Comparison of ENCODE assay signal across 15 cellular contexts in the genomic region with DNA sequence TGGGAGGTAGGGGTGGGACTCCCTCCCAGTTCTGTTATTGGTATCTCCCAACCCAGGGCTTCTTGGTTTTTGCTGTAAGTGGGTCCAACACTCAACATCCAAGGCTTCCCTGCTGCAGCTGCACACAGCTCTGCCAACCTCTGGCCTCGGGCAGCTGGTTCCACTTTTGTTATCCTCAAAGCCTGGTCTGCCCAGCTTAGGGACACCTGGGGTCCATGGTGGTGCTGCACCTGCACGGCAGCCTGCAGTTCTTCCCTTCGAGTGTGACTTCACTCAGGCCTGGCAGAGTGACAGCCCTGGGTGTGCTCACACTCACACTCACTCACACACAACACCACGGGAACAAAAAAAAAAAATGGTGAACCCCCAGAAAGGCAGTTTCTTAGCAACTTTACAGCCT. TPM values are rescaled to one million over a fixed set of nuclear protein-coding genes. Genes with fewer than 3 reads are reported as not detected.
DNase-seq lines count a peak whose midpoint lies in the region; ATAC-seq, FAIRE-seq and TF ChIP-seq lines count a peak whose summit lies in the region.
"Had no signal": no experiment of that assay in that cellular context is flagged by ENCODE, and none has a peak within 500 bp of the region (broad histone marks: within the 10 kb centered on the region; RNA-seq: fewer than 3 reads in every experiment).

No MANE protein-coding gene starts in this region.

- CTCF ChIA-PET in H1 (lab: Charles Lee; ENCODE audit: partially characterized antibody) = interaction anchor here (0.6 to 2.4 kb wide), 7 partner anchors 9 to 233 kb away, joined by 3 to 16 read pairs (median 3); no protein-coding TSS in a partner anchor

- H2BK12ac ChIP-seq in H1 (ENCODE audit: low read depth, low read length) = no peak overlapping the region

- no peak overlapping the region for H2AK5ac ChIP-seq in H1 (ENCODE audit: low read depth, low read length)

- H3K4me3 Mint-ChIP-seq in osteocyte (ENCODE audit: unreplicated experiment) = no peak overlapping the region
- H3K4me3 Mint-ChIP-seq: CD8-positive, alpha-beta memory T cell; GM23338; H9; IgD-negative memory B cell had no signal

- no peaks in the 10 kb centered on the region for H3K79me1 ChIP-seq in H1 (ENCODE audit: low read depth, low read length)

- H3K23ac ChIP-seq in H1 (ENCODE audit: insufficient read length) = no peak overlapping the region

- H2BK15ac ChIP-seq in H1 (ENCODE audit: low read length) = no peak overlapping the region

- peaks cover 3% of the 10 kb centered on the region for H3K9me3 Mint-ChIP-seq in osteocyte (ENCODE audit: unreplicated experiment)
- H3K9me3 Mint-ChIP-seq: CD8-positive, alpha-beta memory T cell had no signal

- H3K4ac ChIP-seq in H1 (replicated peaks; ENCODE audit: insufficient read length, low read depth, low read length) = no peak overlapping the region

- no peaks in the 10 kb centered on the region for H3K4me1 Mint-ChIP-seq in osteocyte (ENCODE audit: unreplicated experiment)
- H3K4me1 Mint-ChIP-seq: GM23338, H9 had no signal

- H3K36me3 ChIP-seq in DND-41 (ENCODE audit: insufficient read depth, low read length) = peaks cover 9% of the 10 kb centered on the region
- peaks cover 0 to 4% (median 1%) of the 10 kb centered on the region in 4 experiments; a peak in 3 of 8 replicates for H3K36me3 ChIP-seq in H1 (ENCODE audit: control insufficient read depth in 2 of 4, insufficient read depth in 4 of 4, low read length in 3 of 4)
- peaks cover 0 to 3% of the 10 kb centered on the region in 2 donors for H3K36me3 ChIP-seq in psoas muscle (ENCODE audit: insufficient read depth in 1 of 2, low read depth in 1 of 2)
- peaks cover 0 to 24% (median 0%) of the 10 kb centered on the region in 3 donors for H3K36me3 ChIP-seq in tibial nerve

- no peak overlapping the region for H3K18ac ChIP-seq in H1 (ENCODE audit: extremely low read depth, low read length)

- WGBS in H1 (ENCODE audit: extremely low coverage in 1 of 2, insufficient coverage in 1 of 2, insufficient read length in 1 of 2, insufficient replicate concordance in 2 of 2, low coverage in 1 of 2, low lambda C conversion rate in 2 of 2, missing lambda C conversion rate in 1 of 2), 2 experiments = 95% methylated on average over 4 of the region's 4 CpGs; no CpG with 5 or more reads in 1 of the 2 experiments
- 49 to 53% (median 51%) methylated on average over 4 of the region's 4 CpGs for WGBS in psoas muscle, 3 donors
- 48 to 55% methylated on average over 4 of the region's 4 CpGs for WGBS in tibial nerve, 2 donors

- no peaks in the 10 kb centered on the region for H3K27me3 Mint-ChIP-seq in osteocyte (ENCODE audit: unreplicated experiment)
- H3K27me3 Mint-ChIP-seq: CD8-positive, alpha-beta memory T cell; IgD-negative memory B cell had no signal

- peaks cover 3% of the 10 kb centered on the region for H3K36me3 Mint-ChIP-seq in osteocyte (ENCODE audit: unreplicated experiment)

- H2BK120ac ChIP-seq in H1 (replicated peaks; ENCODE audit: low read depth, low read length) = no peak overlapping the region

- H3K27me3 ChIP-seq in DND-41 (ENCODE audit: insufficient read depth, low read length, poor library complexity) (no peaks in the 10 kb centered on the region), H1 (replicated peaks in 1 of 4; ENCODE audit: control insufficient read depth in 3 of 4, extremely low read depth in 1 of 4, insufficient read depth in 3 of 4, low read length in 3 of 4) (no peaks in the 10 kb centered on the region), psoas muscle (ENCODE audit: insufficient read depth in 3 of 3, low read length in 2 of 3) (no peaks in the 10 kb centered on the region), tibial nerve (peaks cover 0 to 2% of the 10 kb centered on the region in 2 donors)
- H3K27me3 ChIP-seq: BLaER1 had no signal

- no peak overlapping the region for H4K91ac ChIP-seq in H1 (replicated peaks; ENCODE audit: insufficient read length, low read length)

- no peaks in the 10 kb centered on the region for H4K20me1 ChIP-seq in DND-41 (ENCODE audit: insufficient read depth, low read length)
- H4K20me1 ChIP-seq in H1 (replicated peaks in 1 of 2; ENCODE audit: control insufficient read depth in 1 of 2, insufficient read depth in 2 of 2, low read length in 2 of 2) = no peaks in the 10 kb centered on the region
- H4K20me1 ChIP-seq: BLaER1 had no signal

- H2AFZ ChIP-seq in DND-41 (ENCODE audit: low read depth, low read length) = no peak overlapping the region
- no peak overlapping the region for H2AFZ ChIP-seq in H1 (ENCODE audit: low read length)
- H2AFZ ChIP-seq: GM23338 had no signal

- H3K23me2 ChIP-seq in H1 (ENCODE audit: low read depth, low read length) = no peaks in the 10 kb centered on the region

- no peak overlapping the region for H3K14ac ChIP-seq in H1 (ENCODE audit: insufficient read length)

- intact Hi-C loops in psoas muscle (cut with DNase I) = no loop called here

- no peaks in the 10 kb centered on the region for H3K9me3 ChIP-seq in DND-41 (ENCODE audit: insufficient read depth, low read length, severe bottlenecking)
- H3K9me3 ChIP-seq in H1 (ENCODE audit: insufficient read depth in 2 of 2, low read depth in 1 of 2, low read length in 1 of 2) = no peaks in the 10 kb centered on the region
- H3K9me3 ChIP-seq in psoas muscle = no peaks in the 10 kb centered on the region
- H3K9me3 ChIP-seq in tibial nerve = no peaks in the 10 kb centered on the region
- H3K9me3 ChIP-seq: BLaER1 had no signal

- FAIRE-seq in H1 (lab: Jason Lieb, UNC) = no peak
- FAIRE-seq: GM12878 had no signal

- no peak for TF ChIP-seq CTCF in DND-41 (IDR thresholded peaks at IDR 0.05; ENCODE audit: borderline replicate concordance, extremely low read depth, low read length, poor library complexity, severe bottlenecking)
- TF ChIP-seq CTCF in H1 (IDR thresholded peaks at IDR 0.05; ENCODE audit: control extremely low read depth in 1 of 3, insufficient read depth in 1 of 3, low read depth in 1 of 3, low read length in 3 of 3) = no peak
- no peak for TF ChIP-seq CTCF in osteocyte (IDR thresholded peaks at IDR 0.05)
- no peak for TF ChIP-seq CTCF in psoas muscle (IDR thresholded peaks at IDR 0.05)
- TF ChIP-seq CTCF in tibial nerve (IDR thresholded peaks at IDR 0.05) = no peak

- no peak overlapping the region for H2BK20ac ChIP-seq in H1 (ENCODE audit: low read length)

- no peak for TF ChIP-seq RAD21 in H1 (IDR thresholded peaks at IDR 0.05 in 1 of 2, conservative IDR thresholded peaks at IDR 0.05 in 1 of 2; ENCODE audit: low read depth in 2 of 2, low read length in 2 of 2)

- H3K4me1 ChIP-seq in DND-41 (ENCODE audit: insufficient read depth, low read length) (no peaks in the 10 kb centered on the region), H1 (replicated peaks in 1 of 4; ENCODE audit: control insufficient read depth in 3 of 4, insufficient read depth in 4 of 4, low read length in 3 of 4) (no peaks in the 10 kb centered on the region), psoas muscle (no peaks in the 10 kb centered on the region), tibial nerve (no peaks in the 10 kb centered on the region)
- H3K4me1 ChIP-seq: BLaER1 had no signal

- H3K9ac ChIP-seq in DND-41 (ENCODE audit: low read depth, low read length) (no peak overlapping the region), H1 (replicated peaks in 1 of 4; ENCODE audit: extremely low read depth in 1 of 4, low read depth in 3 of 4, low read length in 3 of 4) (no peak overlapping the region)
- H3K9ac ChIP-seq: BLaER1 had no signal

- no peak for TF ChIP-seq POLR2A in H1 (IDR thresholded peaks at IDR 0.05; ENCODE audit: control extremely low read depth in 1 of 2, low read depth in 2 of 2, low read length in 2 of 2)
- TF ChIP-seq POLR2A in tibial nerve (IDR thresholded peaks at IDR 0.05) = no peak

- H3K27ac ChIP-seq in DND-41 (ENCODE audit: low read length) (no peak overlapping the region), H1 (ENCODE audit: low read depth, low read length) (no peak overlapping the region), psoas muscle (no peak overlapping the region), tibial nerve (no peak overlapping the region)
- H3K27ac ChIP-seq: BLaER1 had no signal

- H3K4me3 ChIP-seq in DND-41 (ENCODE audit: low read depth in 1 of 2, low read length in 2 of 2) (no peak overlapping the region), H1 (ENCODE audit: extremely low read depth in 1 of 4, insufficient read depth in 2 of 4, low read depth in 3 of 4, low read length in 4 of 4) (no peak overlapping the region), psoas muscle (no peak overlapping the region), tibial nerve (no peak overlapping the region)
- H3K4me3 ChIP-seq: BLaER1, GM12878, GM23338 had no signal

- no peak for TF ChIP-seq EP300 in H1 (IDR thresholded peaks at IDR 0.05; ENCODE audit: borderline replicate concordance in 1 of 2, low read depth in 2 of 2, low read length in 2 of 2)
- no peak for TF ChIP-seq EP300 in tibial nerve (IDR thresholded peaks at IDR 0.05)

- no peak overlapping the region for H4K5ac ChIP-seq in H1 (ENCODE audit: insufficient read length, low read depth, low read length)

- H4K8ac ChIP-seq in H1 (ENCODE audit: extremely low read depth, insufficient read depth, low read length) = 0 out of 2 replicates have a peak overlapping the region, but pooled peaks have one; percentile 35

- DNase-seq in DND-41 (no peak), NCI-H69 (lab: John Stamatoyannopoulos, UW) (peak; percentile 23), H1 (ENCODE audit: low read depth in 1 of 2, low spot score in 2 of 2) (no peak), osteocyte (ENCODE audit: extremely low spot score, unreplicated experiment) (peak; percentile 64), psoas muscle (no peak), tibial nerve (ENCODE audit: low spot score in 2 of 2) (no peak)
- DNase-seq: AML-193; CD8-positive, alpha-beta memory T cell; H9 had no signal

- POLR2A ChIA-PET in H1 (lab: Charles Lee; ENCODE audit: partially characterized antibody) = interaction anchor here (0.7 kb wide), 1 partner anchor 358 kb away, joined by 4 read pairs; no protein-coding TSS in a partner anchor

- ATAC-seq in DND-41 (ENCODE audit: insufficient read depth, low read depth) (peak; percentile 49; the same call in 2 of the 3 replicates), HG02973 (IDR thresholded peaks at IDR 0.05; ENCODE audit: unreplicated experiment) (no peak), psoas muscle (no peak)
- ATAC-seq: GM12878, GM23338 had no signal

- no peak overlapping the region for H2BK5ac ChIP-seq in H1 (ENCODE audit: low read depth, low read length)

- no peaks in the 10 kb centered on the region for H3K79me2 ChIP-seq in DND-41 (ENCODE audit: insufficient read depth, low read length)
- no peaks in the 10 kb centered on the region for H3K79me2 ChIP-seq in H1 (ENCODE audit: control insufficient read depth in 1 of 2, insufficient read depth in 2 of 2, low read length in 2 of 2)

- H3K4me2 ChIP-seq in DND-41 (ENCODE audit: insufficient read depth, low read length) (no peak overlapping the region), H1 (ENCODE audit: insufficient read depth in 1 of 2, low read depth in 2 of 2, low read length in 2 of 2) (no peak overlapping the region)
- H3K4me2 ChIP-seq: BLaER1, GM23338 had no signal

- no peak overlapping the region for H3K27ac Mint-ChIP-seq in osteocyte (ENCODE audit: unreplicated experiment)
- H3K27ac Mint-ChIP-seq: CD8-positive, alpha-beta memory T cell; GM23338 had no signal

- H3K56ac ChIP-seq in H1 (replicated peaks; ENCODE audit: insufficient read length, low read depth, low read length) = no peak overlapping the region

RNA-seq across cellular contexts. Expression of a gene that starts 15.3 kb away (rescaled TPM):
- total RNA-seq in H1 (2021; fragmentation: NEBNext Ultra II Directional; extraction: Animal tissue kit (Norgen Biotek cat#: 25700)) = 26.3 and 31.5 TPM in 2 replicates
- polyA plus RNA-seq in H1 (2011; rRNA removed) (8.3 and 12.2 TPM in 2 replicates), psoas muscle (10 to 100 TPM in 2 of 3 donors, 1 to 10 TPM in 1; 9.2 to 31.5 (median 11.3) TPM)
- 13.4 TPM for polyA plus RNA-seq in H1 (2011; cell fraction: cytosol; rRNA removed)
- 13.6 TPM for polyA plus RNA-seq in H1 (2011; cell fraction: nucleus; rRNA removed)
- polyA plus RNA-seq in H1 (2012, experiment 1 of 2) = 18.6 to 28.7 TPM (median 21.7 TPM) in 4 replicates
- 2.0 TPM for polyA plus RNA-seq in H1 (2012, experiment 2 of 2)
- polyA plus RNA-seq in H1 (2013, experiment 1 of 2) = 40.2 TPM
- polyA plus RNA-seq in H1 (2013, experiment 2 of 2) = 48.2 TPM
- polyA minus RNA-seq in H1 (2011; rRNA and poly(A)+ RNA removed) = 12.1 and 15.0 TPM in 2 replicates
- polyA minus RNA-seq in H1 (2011; cell fraction: cytosol; rRNA and poly(A)+ RNA removed) = 16.7 TPM
- 10.0 TPM for polyA minus RNA-seq in H1 (2011; cell fraction: nucleus; rRNA and poly(A)+ RNA removed)
- total RNA-seq in osteocyte (45.9 and 53.2 TPM in 2 replicates), psoas muscle (10 to 100 TPM; 22.7 to 35.7 (median 29.8) TPM), tibial nerve (10 to 100 TPM; 30.0 to 60.5 (median 38.6) TPM)

RNA-seq across cellular contexts. Expression of a gene that starts 47.6 kb away (rescaled TPM):
- total RNA-seq in H1 (2021; fragmentation: NEBNext Ultra II Directional; extraction: Animal tissue kit (Norgen Biotek cat#: 25700)) = not detected in 2 replicates
- polyA plus RNA-seq in H1 (2011; rRNA removed) (0.06 TPM in 1 of 2 replicates, not detected in the other), psoas muscle (not detected)
- polyA plus RNA-seq in H1 (2011; cell fraction: cytosol; rRNA removed) = not detected
- polyA plus RNA-seq in H1 (2011; cell fraction: nucleus; rRNA removed) = not detected
- 0.09 to 0.59 TPM (median 0.40 TPM) in 3 of 4 replicates, not detected in the other for polyA plus RNA-seq in H1 (2012, experiment 1 of 2)
- 1.2 TPM for polyA plus RNA-seq in H1 (2012, experiment 2 of 2)
- polyA plus RNA-seq in H1 (2013, experiment 1 of 2) = not detected
- not detected for polyA plus RNA-seq in H1 (2013, experiment 2 of 2)
- not detected in 2 replicates for polyA minus RNA-seq in H1 (2011; rRNA and poly(A)+ RNA removed)
- polyA minus RNA-seq in H1 (2011; cell fraction: cytosol; rRNA and poly(A)+ RNA removed) = not detected
- 0.40 TPM for polyA minus RNA-seq in H1 (2011; cell fraction: nucleus; rRNA and poly(A)+ RNA removed)
- total RNA-seq in osteocyte (not detected in 2 replicates), psoas muscle (not detected), tibial nerve (not detected)
- total RNA-seq: CD8-positive, alpha-beta memory T cell; GM23338; H9; HT1080 had no signal
- polyA plus RNA-seq: CD8-positive, alpha-beta memory T cell; GM23338; IgD-negative memory B cell had no signal

Comparison
In these comparisons a context has a peak if more than half of its experiments do, and no peak if none do; other contexts are left out.
1. DNase-seq: peak in NCI-H69 (single experiment) and osteocyte (single experiment); none in DND-41 (single experiment), H1 (0 of 2), psoas muscle (0 of 2) and tibial nerve (0 of 2).